In genomic region chr3:162842817-162843216, GRCh38 we compare ENCODE assay signal across 31 cellular contexts.
"Had no signal": no experiment of that assay in that cellular context is flagged by ENCODE, and none has a peak within 500 bp of the region (broad histone marks: within the 10 kb centered on the region; RNA-seq: fewer than 3 reads in every experiment).

No MANE protein-coding gene starts in this region.

- H3K27me3 ChIP-seq: ascending aorta, cardiac muscle cell had no signal

- H3K36me3 ChIP-seq: ascending aorta, cardiac muscle cell, WERI-Rb-1 had no signal

- ATAC-seq: activated CD4-positive, alpha-beta T cell treated with anti-CD3 and anti-CD28 coated beads for 36 hours; activated CD4-positive, CD25-positive, alpha-beta regulatory T cell treated with anti-CD3 and anti-CD28 coated beads, Interleukin-2, amount 50 U/mL, for 24 hours; activated CD8-positive, alpha-beta memory T cell treated with anti-CD3 and anti-CD28 coated beads, Interleukin-2, amount 10 ng/mL, durations not matched to agents 7 days and 5 days; activated CD8-positive, alpha-beta T cell treated with anti-CD3 and anti-CD28 coated beads, Interleukin-2, amount 10 ng/mL, durations not matched to agents 7 days and 5 days; activated naive CD8-positive, alpha-beta T cell treated with anti-CD3 and anti-CD28 coated beads, Interleukin-2, amount 50 U/mL, for 24 hours; WTC11 had no signal

- H3K27ac ChIP-seq: ascending aorta, cardiac muscle cell, WERI-Rb-1 had no signal

- H3K4me1 ChIP-seq: ascending aorta had no signal

- H3K4me3 ChIP-seq: ascending aorta, cardiac muscle cell had no signal

- DNase-seq: activated CD4-positive, alpha-beta memory T cell treated with anti-CD3 and anti-CD28 coated beads, Interleukin-2, amount 10 ng/mL, durations not matched to agents 7 days and 5 days; activated CD4-positive, alpha-beta T cell treated with anti-CD3 and anti-CD28 coated beads for 1 hour; activated CD4-positive, alpha-beta T cell treated with anti-CD3 and anti-CD28 coated beads for 36 hours; activated CD4-positive, alpha-beta T cell treated with anti-CD3 and anti-CD28 coated beads for 48 hours; activated CD4-positive, alpha-beta T cell treated with anti-CD3 and anti-CD28 coated beads, Interleukin-2, amount 10 ng/mL, durations not matched to agents 7 days and 5 days; activated CD4-positive, alpha-beta T cell treated with anti-CD3 and anti-CD28 coated beads, Interleukin-2, amount 50 U/mL, for 48 hours; activated CD4-positive, CD25-positive, alpha-beta regulatory T cell; activated CD8-positive, alpha-beta memory T cell treated with anti-CD3 and anti-CD28 coated beads for 24 hours; activated CD8-positive, alpha-beta memory T cell treated with anti-CD3 and anti-CD28 coated beads, Interleukin-2, amount 10 ng/mL, durations not matched to agents 7 days and 5 days; activated CD8-positive, alpha-beta memory T cell treated with anti-CD3 and anti-CD28 coated beads, Interleukin-2, amount 50 U/mL, for 48 hours; activated CD8-positive, alpha-beta T cell treated with anti-CD3 and anti-CD28 coated beads, Interleukin-2, amount 10 ng/mL, durations not matched to agents 7 days and 5 days; activated effector memory CD4-positive, alpha-beta T cell treated with Interleukin-2 at 50 U/mL for 16 hours; activated gamma-delta T cell; activated naive CD4-positive, alpha-beta T cell treated with anti-CD3 and anti-CD28 coated beads, Interleukin-2, amount 10 ng/mL, durations not matched to agents 7 days and 5 days; activated naive CD4-positive, alpha-beta T cell treated with Interleukin-2 at 50 U/mL for 16 hours; activated naive CD8-positive, alpha-beta T cell treated with anti-CD3 and anti-CD28 coated beads, Interleukin-2, amount 10 ng/mL, durations not matched to agents 7 days and 5 days; activated naive CD8-positive, alpha-beta T cell treated with anti-CD3 and anti-CD28 coated beads, Interleukin-2, amount 50 U/mL, for 24 hours; activated T-cell treated with anti-CD3 and anti-CD28 coated beads, Interleukin-2, amount 50 U/mL, for 24 hours; activated T-cell treated with anti-CD3 and anti-CD28 coated beads, Interleukin-2, amount 50 U/mL, for 48 hours; amygdala; anterior cingulate cortex; caudate nucleus; SW 1271; T-helper 1 cell; T-helper 2 cell; T-helper 9 cell; WERI-Rb-1 had no signal

- H3K9me3 ChIP-seq: ascending aorta had no signal
